ENCODE assay signal across 8 cellular contexts in the genomic region with DNA sequence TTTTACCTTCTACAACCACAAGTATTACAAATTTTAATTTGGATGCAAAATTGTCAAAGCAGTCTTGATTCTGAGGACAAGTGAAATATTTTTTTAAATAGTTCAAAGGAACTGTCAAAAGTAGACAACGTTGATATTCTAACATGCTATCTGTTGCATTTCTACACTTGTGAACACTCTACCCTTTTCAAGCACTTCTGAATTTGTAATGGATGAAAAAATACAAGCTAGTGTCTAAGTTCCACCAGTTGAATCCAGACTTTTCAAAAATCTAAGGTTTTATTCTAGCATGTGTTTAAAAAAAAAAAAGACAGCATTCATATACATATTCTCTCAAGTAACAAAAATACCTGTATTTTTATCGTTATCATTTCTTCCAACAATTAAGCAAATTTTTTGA. TPM values are rescaled to one million over a fixed set of nuclear protein-coding genes. Genes with fewer than 3 reads are reported as not detected.
DNase-seq lines count a peak whose midpoint lies in the region; ATAC-seq, FAIRE-seq and TF ChIP-seq lines count a peak whose summit lies in the region.

No MANE protein-coding gene starts in this region.

- peak overlapping the region; percentile 28 for H3K27ac Mint-ChIP-seq in astrocyte (ENCODE audit: unreplicated experiment)
- H3K27ac Mint-ChIP-seq in memory B cell, result no peak overlapping the region

- H3K79me2 ChIP-seq in astrocyte (ENCODE audit: insufficient read depth, low read length), result peaks cover 88% of the 10 kb centered on the region

- no peaks in the 10 kb centered on the region for H3K9me3 ChIP-seq in left ventricle myocardium inferior (replicated peaks)
- H3K9me3 ChIP-seq in astrocyte (ENCODE audit: insufficient read depth, low read depth, low read length), result no peaks in the 10 kb centered on the region
- H3K9me3 ChIP-seq in uterus, result no peaks in the 10 kb centered on the region

- H4K20me1 ChIP-seq in astrocyte (ENCODE audit: insufficient read depth, low read length), result peaks cover 61% of the 10 kb centered on the region

- H3K4me2 ChIP-seq in astrocyte (ENCODE audit: low read length), result peak overlapping the region; percentile 94

- no peak for TF ChIP-seq CTCF in left ventricle myocardium inferior (IDR thresholded peaks at IDR 0.05; ENCODE audit: borderline replicate concordance)
- no peak for TF ChIP-seq CTCF in astrocyte (IDR thresholded peaks at IDR 0.05; ENCODE audit: insufficient read depth, low read depth, low read length)
- no peak for TF ChIP-seq CTCF in uterus (IDR thresholded peaks at IDR 0.05)

- H3K27me3 Mint-ChIP-seq in astrocyte (ENCODE audit: low read depth, unreplicated experiment), result no peaks in the 10 kb centered on the region
- no peaks in the 10 kb centered on the region for H3K27me3 Mint-ChIP-seq in memory B cell

- H3K36me3 ChIP-seq in left ventricle myocardium inferior (no peaks in the 10 kb centered on the region), astrocyte (ENCODE audit: insufficient read depth, low read length) (no peaks in the 10 kb centered on the region), uterus (no peaks in the 10 kb centered on the region)

- H3K36me3 Mint-ChIP-seq in astrocyte (ENCODE audit: low read depth, unreplicated experiment) (peaks cover 6% of the 10 kb centered on the region), memory B cell (peaks cover 12% of the 10 kb centered on the region)

- H3K4me3 Mint-ChIP-seq in astrocyte (ENCODE audit: unreplicated experiment) (peak overlapping the region; percentile 100), memory B cell (peak overlapping the region; percentile 95)

- H3K9me3 Mint-ChIP-seq in astrocyte (ENCODE audit: unreplicated experiment) (no peaks in the 10 kb centered on the region), memory B cell (no peaks in the 10 kb centered on the region)

- H3K4me1 Mint-ChIP-seq in astrocyte (ENCODE audit: low read depth, unreplicated experiment) (peaks cover 12% of the 10 kb centered on the region), memory B cell (peaks cover 30% of the 10 kb centered on the region)

- ATAC-seq in Right ventricle myocardium inferior, result no peak
- no peak for ATAC-seq in memory B cell (ENCODE audit: low read depth)
- ATAC-seq in GM18873 (IDR thresholded peaks at IDR 0.05; ENCODE audit: low FRiP score, unreplicated experiment), result no peak

- no peak for FAIRE-seq in astrocyte (lab: Jason Lieb, UNC)

- H3K4me1 ChIP-seq in left ventricle myocardium inferior, result peaks cover 89% of the 10 kb centered on the region
- H3K4me1 ChIP-seq in astrocyte (ENCODE audit: insufficient read depth, low read length), result peaks cover 14% of the 10 kb centered on the region
- peaks cover 4 to 14% of the 10 kb centered on the region in 2 donors for H3K4me1 ChIP-seq in uterus

- intact Hi-C loops in left ventricle myocardium inferior (cut with micrococcal nuclease) (loop anchor here (10.0 kb wide), 1 partner anchor 71 kb away; no protein-coding TSS in a partner anchor), Right ventricle myocardium inferior (cut with DNase I) (loop anchor here (10.0 kb wide), 1 partner anchor 89 kb away; no protein-coding TSS in a partner anchor), uterus (cut with DNase I; ENCODE audit: low total_unique reads) (no loop called here)

- no peaks in the 10 kb centered on the region for H3K27me3 ChIP-seq in left ventricle myocardium inferior (ENCODE audit: low read depth)
- no peaks in the 10 kb centered on the region for H3K27me3 ChIP-seq in astrocyte (ENCODE audit: insufficient read depth, low read length)
- H3K27me3 ChIP-seq in uterus, result no peaks in the 10 kb centered on the region

- H3K9ac ChIP-seq in astrocyte (ENCODE audit: low read length), result peak overlapping the region; percentile 97

- no peak for TF ChIP-seq POLR2A in uterus (IDR thresholded peaks at IDR 0.05)

- peak overlapping the region; percentile 96 for H3K4me3 ChIP-seq in left ventricle myocardium inferior
- H3K4me3 ChIP-seq in astrocyte (ENCODE audit: insufficient read depth, low read depth, low read length), result peak overlapping the region; percentile 88
- H3K4me3 ChIP-seq in uterus, result peak overlapping the region; percentile 86 to 96

- H3K27ac ChIP-seq in left ventricle myocardium inferior (replicated peaks), result no peak overlapping the region
- H3K27ac ChIP-seq in astrocyte (ENCODE audit: low read depth, low read length), result no peak overlapping the region
- peak overlapping the region in 1 of 2 donors; percentile 96 for H3K27ac ChIP-seq in uterus

- H2AFZ ChIP-seq in astrocyte (ENCODE audit: low read depth, low read length), result no peak overlapping the region

- DNase-seq in left ventricle myocardium inferior (no peak), Right ventricle myocardium inferior (ENCODE audit: missing footprints) (no peak), astrocyte (ENCODE audit: low read depth) (no peak), memory B cell (ENCODE audit: low spot score in 2 of 2) (no peak), uterus (no peak), AG08396 (ENCODE audit: low spot score) (no peak), NCI-H2081 treated with DMSO at 0.1 percent for 48 hours (lab: John Stamatoyannopoulos, UW) (no peak)

RNA-seq across cellular contexts. Expression of a gene that starts 2.1 kb away (rescaled TPM):
- total RNA-seq in left ventricle myocardium inferior, result 15.7 TPM
- 14.8 TPM for total RNA-seq in Right ventricle myocardium inferior
- 35.9 and 38.6 TPM in 2 replicates for total RNA-seq in astrocyte
- 10 to 100 TPM; 21.0 to 69.4 (median 50.4) TPM for total RNA-seq in uterus

RNA-seq across cellular contexts. Expression of a gene that starts 2.5 kb away (rescaled TPM):
- total RNA-seq in left ventricle myocardium inferior (30.2 TPM), Right ventricle myocardium inferior (33.1 TPM), astrocyte (34.8 and 39.1 TPM in 2 replicates), uterus (10 to 100 TPM in 3 of 4 donors, 1 to 10 TPM in 1; 10.0 to 40.2 (median 25.6) TPM)

RNA-seq across cellular contexts. Expression of a gene that starts 41.4 kb away (rescaled TPM):
- 17.2 TPM for total RNA-seq in left ventricle myocardium inferior
- 22.8 TPM for total RNA-seq in Right ventricle myocardium inferior
- total RNA-seq in astrocyte, result 28.3 and 36.3 TPM in 2 replicates
- total RNA-seq in uterus, result 10 to 100 TPM in 3 of 4 donors, 1 to 10 TPM in 1; 9.7 to 34.5 (median 19.6) TPM
